Comparison of ENCODE assay signal across 18 cellular contexts in the genomic region with DNA sequence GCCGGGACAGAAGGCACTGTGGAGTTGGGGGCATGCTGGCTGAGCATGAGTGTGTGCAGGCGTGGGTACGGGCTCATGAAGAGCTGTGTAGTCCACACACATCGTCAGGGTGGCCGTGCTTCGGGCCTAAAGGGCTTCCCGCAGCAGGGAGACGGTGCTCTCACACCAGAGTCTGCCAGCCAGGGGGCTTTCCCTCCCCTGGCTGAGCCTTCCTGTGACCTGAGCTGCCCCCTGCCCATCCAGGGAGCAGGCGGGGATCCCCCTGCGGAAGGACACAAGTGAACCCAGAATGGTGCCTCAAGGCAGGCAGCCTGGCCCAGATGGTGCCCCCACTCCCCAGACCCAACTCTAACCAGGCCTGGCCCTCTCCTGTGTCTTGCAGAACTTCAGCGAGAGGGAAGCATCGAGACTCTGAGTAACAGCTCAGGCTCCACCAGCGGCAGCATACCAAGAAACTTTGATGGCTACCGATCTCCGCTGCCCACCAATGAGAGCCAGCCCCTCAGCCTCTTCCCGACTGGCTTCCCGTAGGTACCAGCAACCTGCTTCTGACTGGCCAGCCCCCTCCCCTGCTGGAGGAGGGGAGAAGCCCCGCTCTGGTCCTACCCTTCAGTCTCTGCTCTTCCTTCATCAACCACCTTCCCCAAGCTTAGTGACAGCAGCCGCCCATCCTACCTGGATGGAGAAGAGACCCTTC. TPM values are rescaled to one million over a fixed set of nuclear protein-coding genes. Genes with fewer than 3 reads are reported as not detected.
"Had no signal": no experiment of that assay in that cellular context is flagged by ENCODE, and none has a peak within 500 bp of the region (broad histone marks: within the 10 kb centered on the region; RNA-seq: fewer than 3 reads in every experiment).

No MANE protein-coding gene starts in this region.

- H2AFZ ChIP-seq: hepatocyte, parathyroid adenoma had no signal

- H3K27ac Mint-ChIP-seq: effector memory CD8-positive, alpha-beta T cell; natural killer cell treated with Interleukin-12 subunit alpha and Interleukin-12 subunit beta and Interleukin-15 and Interleukin-18, amount 100 ng/mL, for 72 hours; stimulated activated naive B cell treated with anti-CD40 and anti-IgM and Interleukin-4, amounts not matched to agents 10 μg/mL and 1 μg/mL and 100 μg/mL, for 72 hours; stimulated activated naive CD8-positive, alpha-beta T cell treated with anti-CD3 and anti-CD28 coated beads, Interleukin-15, amount 100 ng/mL, for 72 hours had no signal

- H3K36me3 ChIP-seq: sigmoid colon had no signal

- H3K27ac ChIP-seq: epithelial cell of prostate, hepatocyte, parathyroid adenoma, psoas muscle, sigmoid colon, skin epidermis, testis had no signal

- H3K9me3 Mint-ChIP-seq: effector memory CD8-positive, alpha-beta T cell; natural killer cell treated with Interleukin-12 subunit alpha and Interleukin-12 subunit beta and Interleukin-15 and Interleukin-18, amount 100 ng/mL, for 72 hours; stimulated activated naive B cell treated with anti-CD40 and anti-IgM and Interleukin-4, amounts not matched to agents 10 μg/mL and 1 μg/mL and 100 μg/mL, for 72 hours; stimulated activated naive CD8-positive, alpha-beta T cell treated with anti-CD3 and anti-CD28 coated beads, Interleukin-15, amount 100 ng/mL, for 72 hours had no signal

- H3K4me3 Mint-ChIP-seq: effector memory CD8-positive, alpha-beta T cell; natural killer cell treated with Interleukin-12 subunit alpha and Interleukin-12 subunit beta and Interleukin-15 and Interleukin-18, amount 100 ng/mL, for 72 hours; stimulated activated naive B cell treated with anti-CD40 and anti-IgM and Interleukin-4, amounts not matched to agents 10 μg/mL and 1 μg/mL and 100 μg/mL, for 72 hours; stimulated activated naive CD8-positive, alpha-beta T cell treated with anti-CD3 and anti-CD28 coated beads, Interleukin-15, amount 100 ng/mL, for 72 hours had no signal

- H3K36me3 Mint-ChIP-seq: natural killer cell treated with Interleukin-12 subunit alpha and Interleukin-12 subunit beta and Interleukin-15 and Interleukin-18, amount 100 ng/mL, for 72 hours had no signal

- H3K4me1 ChIP-seq: parathyroid adenoma had no signal

- H3K27me3 ChIP-seq: testis had no signal

- H3K9ac ChIP-seq: parathyroid adenoma had no signal

- H3K9me3 ChIP-seq: esophagus muscularis mucosa, gastroesophageal sphincter, psoas muscle, sigmoid colon, testis, tibial nerve had no signal

- H3K4me2 ChIP-seq: hepatocyte had no signal

- DNase-seq: effector memory CD8-positive, alpha-beta T cell; left colon; mammary epithelial cell; psoas muscle; sigmoid colon; stimulated activated CD4-positive, alpha-beta T cell treated with anti-CD3 and anti-CD28 coated beads, Interleukin-2, amount 100 ng/mL, for 24 hours; stimulated activated CD4-positive, alpha-beta T cell treated with anti-CD3 and anti-CD28 coated beads, Interleukin-4, amount 100 ng/mL, for 4 hours; stimulated activated naive B cell treated with anti-CD40 and anti-IgM and Interleukin-4, amounts not matched to agents 10 μg/mL and 1 μg/mL and 100 μg/mL, for 72 hours; stimulated activated naive CD8-positive, alpha-beta T cell treated with anti-CD3 and anti-CD28 coated beads, Interleukin-15, amount 100 ng/mL, for 72 hours; testis had no signal

- ATAC-seq: effector memory CD8-positive, alpha-beta T cell; gastroesophageal sphincter; left colon; natural killer cell treated with Interleukin-12 subunit alpha and Interleukin-12 subunit beta and Interleukin-15 and Interleukin-18, amount 100 ng/mL, for 72 hours; psoas muscle; stimulated activated naive B cell treated with anti-CD40 and anti-IgM and Interleukin-4, amounts not matched to agents 10 μg/mL and 1 μg/mL and 100 μg/mL, for 72 hours; stimulated activated naive CD8-positive, alpha-beta T cell treated with anti-CD3 and anti-CD28 coated beads, Interleukin-15, amount 100 ng/mL, for 72 hours had no signal

- H3K4me3 ChIP-seq: esophagus muscularis mucosa, gastroesophageal sphincter, hepatocyte, psoas muscle, sigmoid colon, skin epidermis, testis, tibial nerve had no signal

RNA-seq across cellular contexts. Expression of gene TBX2, which starts 7.9 kb away (rescaled TPM):
- polyA plus RNA-seq: mammary epithelial cell had no signal
